8 cellular contexts compared by ENCODE assay signal in genomic region chr2:200585730-200586643, GRCh38. TPM values are rescaled to one million over a fixed set of nuclear protein-coding genes. Genes with fewer than 3 reads are reported as not detected.
DNase-seq lines count a peak whose midpoint lies in the region; ATAC-seq and TF ChIP-seq lines count a peak whose summit lies in the region.

Gene AOX1, plus strand, starts transcription at chr2:200586014. Its CDS starts 95 bp downstream, at chr2:200586109.

- H3K4me1 ChIP-seq in heart left ventricle, result peaks cover 0 to 13% (median 6%) of the 10 kb centered on the region in 12 donors
- peaks cover 2% of the 10 kb centered on the region for H3K4me1 ChIP-seq in ovary (ENCODE audit: insufficient read depth)

- H3K9me3 ChIP-seq in heart left ventricle (no peaks in the 10 kb centered on the region), ovary (no peaks in the 10 kb centered on the region)

- H3K4me3 ChIP-seq in heart left ventricle (peak within 1 kb of the TSS; percentile 8 to 69 (median 54)), ovary (peak within 1 kb of the TSS; percentile 67)

- no peaks in the 10 kb centered on the region for H3K9me3 Mint-ChIP-seq in activated naive CD8-positive, alpha-beta T cell treated with anti-CD3 and anti-CD28 coated beads for 36 hours

- peak; percentile 41 to 80 (median 74) for ATAC-seq in heart left ventricle
- ATAC-seq in HG02884 (IDR thresholded peaks at IDR 0.05; ENCODE audit: unreplicated experiment), result no peak

- intact Hi-C loops in heart left ventricle (cut with DNase I), result loop anchor here in 1 of 10 donors (10.0 kb wide), 1 partner anchor 119 kb away; no protein-coding TSS in a partner anchor
- intact Hi-C loops in ovary (cut with DNase I), result loop anchor here in 2 of 4 donors (5.0 kb wide), 1 partner anchor 116 kb away; no protein-coding TSS in a partner anchor

- peaks cover 0 to 7% (median 0%) of the 10 kb centered on the region in 9 donors for H3K27me3 ChIP-seq in heart left ventricle
- no peaks in the 10 kb centered on the region for H3K27me3 ChIP-seq in ovary

- H3K36me3 ChIP-seq in heart left ventricle (no peaks in the 10 kb centered on the region), ovary (no peaks in the 10 kb centered on the region)

- H3K27ac Mint-ChIP-seq in activated naive CD8-positive, alpha-beta T cell treated with anti-CD3 and anti-CD28 coated beads for 36 hours, result no peak within 1 kb of the TSS

- H3K4me3 Mint-ChIP-seq in activated naive CD8-positive, alpha-beta T cell treated with anti-CD3 and anti-CD28 coated beads for 36 hours, result peak within 1 kb of the TSS; percentile 67

- H3K27ac ChIP-seq in heart left ventricle (peak within 1 kb of the TSS in 7 of 12 donors; percentile 9 to 78 (median 41)), ovary (peak within 1 kb of the TSS; percentile 80 to 85)

- 3 to 10% (median 4%) methylated on average over 35 to 62 of the region's 62 CpGs for WGBS in heart left ventricle, 4 donors
- 0 to 1% (median 1%) methylated on average over 60 to 62 of the region's 62 CpGs for WGBS in ovary, 3 donors

- peaks cover 2% of the 10 kb centered on the region for H3K36me3 Mint-ChIP-seq in activated naive CD8-positive, alpha-beta T cell treated with anti-CD3 and anti-CD28 coated beads for 36 hours

- H3K27me3 Mint-ChIP-seq in activated naive CD8-positive, alpha-beta T cell treated with anti-CD3 and anti-CD28 coated beads for 36 hours, result peaks cover 10% of the 10 kb centered on the region

- DNase-seq in ELF-1 (ENCODE audit: low read depth, low spot score) (peak; percentile 86), NAMALWA (ENCODE audit: low spot score) (peak; percentile 22), heart left ventricle (peak; percentile 18 to 66 (median 37)), ovary (peak; percentile 79 to 87 (median 82)), NCI-H1694 (lab: John Stamatoyannopoulos, UW) (no peak), NCI-H187 treated with DMSO at 0.1 percent for 48 hours (lab: John Stamatoyannopoulos, UW) (no peak)
- peak; percentile 6 for DNase-seq in activated naive CD8-positive, alpha-beta T cell treated with anti-CD3 and anti-CD28 coated beads for 36 hours

- TF ChIP-seq CTCF in heart left ventricle (IDR thresholded peaks at IDR 0.05), result peak in 1 of 12 donors; percentile 12
- TF ChIP-seq CTCF in ovary (IDR thresholded peaks at IDR 0.05), result no peak

- no peak for TF ChIP-seq EP300 in ovary (IDR thresholded peaks at IDR 0.05)

- TF ChIP-seq POLR2A in heart left ventricle (IDR thresholded peaks at IDR 0.05), result no peak
- peak; percentile 59 for TF ChIP-seq POLR2A in ovary (IDR thresholded peaks at IDR 0.05)

- peaks cover 11% of the 10 kb centered on the region for H3K4me1 Mint-ChIP-seq in activated naive CD8-positive, alpha-beta T cell treated with anti-CD3 and anti-CD28 coated beads for 36 hours

RNA-seq across cellular contexts. Expression of gene AOX1, which starts in this region (rescaled TPM):
- total RNA-seq in activated naive CD8-positive, alpha-beta T cell treated with anti-CD3 and anti-CD28 coated beads for 36 hours, result under 1 TPM in 1 of 2 experiments, not detected in 1; 0.19 TPM
- total RNA-seq in heart left ventricle (10 to 100 TPM in 2 of 9 donors, 1 to 10 TPM in 6, under 1 TPM in 1; 0.76 to 33.4 (median 2.9) TPM), ovary (100 to 1,000 TPM in 2 of 7 donors, 10 to 100 TPM in 5; 46.0 to 102 (median 67.2) TPM)
- polyA plus RNA-seq in heart left ventricle (1 to 10 TPM; 1.3 to 5.6 TPM), ovary (100 to 1,000 TPM in 1 of 2 donors, 10 to 100 TPM in 1; 29.1 to 105 TPM)

Comparison
In these comparisons a context has a peak if more than half of its experiments do, and no peak if none do; other contexts are left out.
1. RNA of gene AOX1 (polyA plus RNA-seq): 29.1 to 105 TPM in ovary; 1.3 to 5.6 TPM in heart left ventricle; every median in the first group is over 4 times any median in the second.
2. Peak in DNase-seq in activated naive CD8-positive, alpha-beta T cell treated with anti-CD3 and anti-CD28 coated beads for 36 hours; RNA of the gene not detected or under 1 TPM.
3. DNase-seq: peak in ELF-1 (single experiment), NAMALWA (single experiment), heart left ventricle (5 of 5) and ovary (5 of 5); none in NCI-H1694 (single experiment) and NCI-H187 treated with DMSO at 0.1 percent for 48 hours (single experiment).